In the genomic region with DNA sequence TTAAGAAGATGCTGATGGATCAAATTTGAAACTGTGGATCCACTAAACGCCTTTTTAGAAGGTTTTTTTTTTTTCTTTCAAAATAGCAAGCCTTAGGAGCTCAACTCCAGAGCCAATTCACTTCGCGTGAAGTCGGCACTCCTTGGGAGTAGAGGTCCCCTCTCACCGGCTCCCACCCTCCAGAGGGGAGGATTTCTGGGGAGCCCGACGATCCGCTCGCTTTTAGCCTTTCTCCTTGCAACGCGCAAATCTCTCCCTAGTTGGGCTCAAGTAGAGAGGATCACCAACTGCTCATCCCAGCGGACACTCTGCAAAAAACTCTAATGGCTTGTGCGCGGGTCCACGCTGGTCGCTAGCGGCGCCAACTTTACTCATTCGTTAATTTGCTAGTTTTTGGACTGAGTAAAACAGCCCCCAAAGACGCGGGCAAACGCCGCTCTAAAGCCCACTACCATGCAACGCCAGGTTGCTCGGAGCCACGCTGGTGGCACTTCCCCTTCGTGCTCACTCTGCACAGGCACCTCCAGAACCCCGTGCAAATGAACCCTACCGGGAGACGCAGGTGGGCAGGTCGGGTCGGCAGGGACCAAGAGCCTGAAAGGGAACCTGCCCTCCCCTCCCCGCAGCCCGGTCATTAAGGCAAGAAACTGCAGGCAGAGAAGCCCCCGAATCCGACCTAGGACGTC, we compare ENCODE assay signal across 9 cellular contexts. TPM values are rescaled to one million over a fixed set of nuclear protein-coding genes. Genes with fewer than 3 reads are reported as not detected.
DNase-seq lines count a peak whose midpoint lies in the region; ATAC-seq and TF ChIP-seq lines count a peak whose summit lies in the region.
"Had no signal": no experiment of that assay in that cellular context is flagged by ENCODE, and none has a peak within 500 bp of the region (broad histone marks: within the 10 kb centered on the region; RNA-seq: fewer than 3 reads in every experiment).

No MANE protein-coding gene starts in this region.

- no peak overlapping the region for H3K27ac ChIP-seq in SK-N-MC
- H3K27ac ChIP-seq in hepatocyte = no peak overlapping the region
- H3K27ac ChIP-seq in sigmoid colon = no peak overlapping the region

- H3K27me3 ChIP-seq in hepatocyte (peaks cover 72% of the 10 kb centered on the region), sigmoid colon (peaks cover 18 to 82% (median 28%) of the 10 kb centered on the region in 3 donors)

- 4% methylated on average over 37 of the region's 37 CpGs for WGBS in hepatocyte (ENCODE audit: low lambda C conversion rate, missing lambda C conversion rate)
- 3 to 10% methylated on average over 37 of the region's 37 CpGs for whole genome bisulfite sequencing in sigmoid colon, 2 donors

- TF ChIP-seq EP300 in sigmoid colon (IDR thresholded peaks at IDR 0.05) = no peak

- H3K36me3 ChIP-seq in SK-N-MC (ENCODE audit: insufficient read depth, low read length) (no peaks in the 10 kb centered on the region), hepatocyte (replicated peaks; ENCODE audit: insufficient read depth, low read depth) (no peaks in the 10 kb centered on the region), sigmoid colon (no peaks in the 10 kb centered on the region)

- no peaks in the 10 kb centered on the region for H3K9me2 ChIP-seq in hepatocyte (replicated peaks; ENCODE audit: insufficient read depth)

- TF ChIP-seq CTCF in GM13976 (IDR thresholded peaks at IDR 0.05; ENCODE audit: borderline replicate concordance, control extremely low read depth, extremely low read depth, insufficient read depth, missing control alignments) = no peak
- TF ChIP-seq CTCF in hepatocyte (IDR thresholded peaks at IDR 0.05; ENCODE audit: poor library complexity) = no peak
- TF ChIP-seq CTCF in sigmoid colon (IDR thresholded peaks at IDR 0.05) = no peak

- no peaks in the 10 kb centered on the region for H3K9me3 ChIP-seq in SK-N-MC (ENCODE audit: low read depth, low read length)
- H3K9me3 ChIP-seq in hepatocyte (ENCODE audit: low read depth) = no peaks in the 10 kb centered on the region
- no peaks in the 10 kb centered on the region for H3K9me3 ChIP-seq in sigmoid colon

- intact Hi-C loops in sigmoid colon (cut with DNase I) = no loop called here

- H2AFZ ChIP-seq in hepatocyte = peak overlapping the region; percentile 68

- H3K4me1 ChIP-seq in hepatocyte (ENCODE audit: insufficient read depth) (peaks cover 13% of the 10 kb centered on the region), sigmoid colon (peaks cover 0 to 20% (median 19%) of the 10 kb centered on the region in 4 donors)

- H4K20me1 ChIP-seq in hepatocyte (ENCODE audit: insufficient read depth, poor library complexity, severe bottlenecking) = no peaks in the 10 kb centered on the region

- H3K4me3 ChIP-seq in SK-N-MC (peak overlapping the region; percentile 86), hepatocyte (peak overlapping the region; percentile 58), sigmoid colon (peak overlapping the region in 3 of 4 donors; percentile 32 to 44 (median 41))

- no peaks in the 10 kb centered on the region for H3K79me2 ChIP-seq in hepatocyte

- in situ Hi-C loops in GM13976 (cut with MboI; ENCODE audit: low sequenced_read_pairs, unreplicated experiment) = no loop called here

- TF ChIP-seq POLR2A in sigmoid colon (IDR thresholded peaks at IDR 0.05) = no peak

- peak overlapping the region; percentile 99 for H3K4me2 ChIP-seq in hepatocyte

- ATAC-seq in HG03571 (IDR thresholded peaks at IDR 0.05; ENCODE audit: unreplicated experiment) = no peak
- ATAC-seq: natural killer cell treated with Interleukin-12 subunit alpha and Interleukin-12 subunit beta and Interleukin-15 and Interleukin-18, amount 100 ng/mL, for 72 hours had no signal

- peak; percentile 18 for DNase-seq in GM13976 (ENCODE audit: low spot score)
- DNase-seq in SK-N-MC (ENCODE audit: low read depth, low spot score) = no peak
- DNase-seq in hepatocyte (ENCODE audit: low spot score) = no peak
- no peak for DNase-seq in sigmoid colon
- no peak for DNase-seq in activated gamma-delta T cell treated with Interleukin-2 at 50 U/mL for 16 hours
- no peak for DNase-seq in kidney glomerular epithelial cell (lab: John Stamatoyannopoulos, UW)
- no peak for DNase-seq in NCI-H82 (lab: John Stamatoyannopoulos, UW)

- H3K9ac ChIP-seq in SK-N-MC (ENCODE audit: insufficient read length) = no peak overlapping the region

RNA-seq across cellular contexts. Expression of a gene that starts 1.1 kb away (rescaled TPM):
- total RNA-seq in hepatocyte = 0.33 and 0.60 TPM in 2 replicates
- polyA plus RNA-seq in hepatocyte = 0.19 and 0.58 TPM in 2 replicates
- 1 to 10 TPM in 2 of 4 donors, under 1 TPM in 2; 0.27 to 1.5 (median 0.95) TPM for total RNA-seq in sigmoid colon
- polyA plus RNA-seq in sigmoid colon = under 1 TPM in 1 of 3 donors, not detected in 2; 0.15 TPM
- total RNA-seq: natural killer cell treated with Interleukin-12 subunit alpha and Interleukin-12 subunit beta and Interleukin-15 and Interleukin-18, amount 100 ng/mL, for 72 hours had no signal
